In the genomic region with DNA sequence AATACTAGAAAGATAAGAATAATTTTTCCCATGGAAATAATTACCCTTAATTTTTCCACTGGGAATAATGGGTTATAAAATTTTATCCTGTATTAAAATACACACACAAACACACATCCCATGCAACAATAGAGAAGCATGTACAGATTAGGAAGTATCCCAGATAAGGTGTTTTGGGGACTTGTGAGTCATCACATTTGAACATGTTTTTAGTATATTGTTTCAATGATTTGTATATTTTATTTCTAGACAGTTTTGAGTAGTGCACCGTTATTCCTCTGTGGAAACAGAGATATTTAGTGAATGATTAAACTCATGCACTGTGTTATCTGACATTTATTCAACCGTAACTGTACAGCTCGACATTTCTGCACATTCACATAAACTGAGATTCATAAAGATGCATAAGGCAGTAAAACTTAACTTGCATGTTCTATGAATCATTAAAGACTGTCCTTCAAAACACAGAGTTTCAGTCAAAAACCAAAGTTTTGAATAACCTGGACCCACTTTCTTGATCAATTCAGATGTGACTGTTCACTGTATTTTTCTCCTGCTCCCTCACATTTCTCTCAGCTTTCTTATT, we compare ENCODE assay signal across 1 cellular context.
TF ChIP-seq lines count a peak whose summit lies in the region.

No MANE protein-coding gene starts in this region.

TF ChIP-seq in HepG2, 621 proteins besides CTCF, POLR2A, EP300 and RAD21:
- TF ChIP-seq ZNF569 (CRISPR knock-in tag; IDR thresholded peaks at IDR 0.05; ENCODE audit: borderline replicate concordance) (no peak), ZNF780A (CRISPR knock-in tag; IDR thresholded peaks at IDR 0.05) (no peak), BORCS8-MEF2B (CRISPR knock-in tag; IDR thresholded peaks at IDR 0.05) (no peak), HOXA9 (CRISPR knock-in tag; IDR thresholded peaks at IDR 0.05; ENCODE audit: borderline replicate concordance) (no peak)
